22 cellular contexts compared by ENCODE assay signal in the genomic region with DNA sequence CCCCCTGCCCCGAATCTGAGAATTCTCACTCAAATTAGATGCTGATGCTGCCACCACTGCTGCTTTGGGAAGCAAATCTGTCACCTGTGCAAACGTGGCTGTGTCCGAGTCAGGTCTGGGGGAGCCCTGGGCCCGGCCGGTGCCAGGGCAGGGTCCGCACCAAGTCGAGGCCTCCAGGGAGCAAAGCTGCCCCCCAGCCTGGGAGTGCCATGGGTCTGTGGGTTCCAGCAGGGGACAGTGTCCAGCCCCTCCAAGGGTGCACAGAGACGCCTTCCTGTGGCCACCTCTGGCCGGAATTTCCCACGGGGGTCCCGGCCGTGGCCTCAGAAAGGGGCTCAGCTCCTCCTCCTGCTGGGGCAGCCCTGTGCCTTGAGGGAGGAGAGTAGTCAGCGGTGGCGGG. TPM values are rescaled to one million over a fixed set of nuclear protein-coding genes. Genes with fewer than 3 reads are reported as not detected.
DNase-seq lines count a peak whose midpoint lies in the region; ATAC-seq lines count a peak whose summit lies in the region.
"Had no signal": no experiment of that assay in that cellular context is flagged by ENCODE, and none has a peak within 500 bp of the region (broad histone marks: within the 10 kb centered on the region; RNA-seq: fewer than 3 reads in every experiment).

No MANE protein-coding gene starts in this region.

- peak overlapping the region; percentile 45 for H3K27ac Mint-ChIP-seq in activated naive CD8-positive, alpha-beta T cell treated with anti-CD3 and anti-CD28 coated beads for 36 hours
- no peak overlapping the region for H3K27ac Mint-ChIP-seq in activated naive CD8-positive, alpha-beta T cell treated with anti-CD3 and anti-CD28 coated beads, Interleukin-2, amount 50 U/mL, for 24 hours
- peak overlapping the region in 5 of 6 donors; percentile 51 to 98 (median 82) for H3K27ac Mint-ChIP-seq in naive B cell
- H3K27ac Mint-ChIP-seq: CD14-positive monocyte, HFFc6 had no signal

- DNase-seq in activated naive CD8-positive, alpha-beta T cell treated with anti-CD3 and anti-CD28 coated beads for 36 hours: no peak
- DNase-seq in activated naive CD8-positive, alpha-beta T cell treated with anti-CD3 and anti-CD28 coated beads, Interleukin-2, amount 50 U/mL, for 24 hours: no peak
- DNase-seq in naive B cell (no peak), UCSD-AML1 (lab: John Stamatoyannopoulos, UW; ENCODE audit: unreplicated experiment) (no peak), NCI-H446 (lab: John Stamatoyannopoulos, UW) (no peak)
- DNase-seq: COR-L47, DMS 273 treated with DMSO at 0.1 percent for 48 hours, DND-41, H7, HFFc6, Karpas-422, NCI-H1417 treated with DMSO at 0.1 percent for 48 hours, NCI-H187 treated with DMSO at 0.1 percent for 48 hours, NCI-H226, NCI-H526, PC-9 had no signal

- H3K4me3 Mint-ChIP-seq in activated naive CD8-positive, alpha-beta T cell treated with anti-CD3 and anti-CD28 coated beads for 36 hours: no peak overlapping the region
- no peak overlapping the region for H3K4me3 Mint-ChIP-seq in activated naive CD8-positive, alpha-beta T cell treated with anti-CD3 and anti-CD28 coated beads, Interleukin-2, amount 50 U/mL, for 24 hours
- H3K4me3 Mint-ChIP-seq in naive B cell: no peak overlapping the region
- H3K4me3 Mint-ChIP-seq: CD14-positive monocyte, HFFc6 had no signal

- H3K36me3 Mint-ChIP-seq in activated naive CD8-positive, alpha-beta T cell treated with anti-CD3 and anti-CD28 coated beads for 36 hours: no peaks in the 10 kb centered on the region
- H3K36me3 Mint-ChIP-seq in activated naive CD8-positive, alpha-beta T cell treated with anti-CD3 and anti-CD28 coated beads, Interleukin-2, amount 50 U/mL, for 24 hours (ENCODE audit: low read depth): no peaks in the 10 kb centered on the region
- H3K36me3 Mint-ChIP-seq in naive B cell: no peaks in the 10 kb centered on the region
- H3K36me3 Mint-ChIP-seq: CD14-positive monocyte had no signal

- H3K9me3 Mint-ChIP-seq in activated naive CD8-positive, alpha-beta T cell treated with anti-CD3 and anti-CD28 coated beads for 36 hours: no peaks in the 10 kb centered on the region
- no peaks in the 10 kb centered on the region for H3K9me3 Mint-ChIP-seq in activated naive CD8-positive, alpha-beta T cell treated with anti-CD3 and anti-CD28 coated beads, Interleukin-2, amount 50 U/mL, for 24 hours
- H3K9me3 Mint-ChIP-seq in naive B cell: no peaks in the 10 kb centered on the region
- H3K9me3 Mint-ChIP-seq: CD14-positive monocyte, HFFc6 had no signal

- no peak for ATAC-seq in activated naive CD8-positive, alpha-beta T cell treated with anti-CD3 and anti-CD28 coated beads, Interleukin-2, amount 50 U/mL, for 24 hours
- ATAC-seq in naive B cell (ENCODE audit: low read depth in 2 of 2) (no peak), GM19467 (IDR thresholded peaks at IDR 0.05; ENCODE audit: unreplicated experiment) (no peak)

- no peaks in the 10 kb centered on the region for H3K27me3 Mint-ChIP-seq in activated naive CD8-positive, alpha-beta T cell treated with anti-CD3 and anti-CD28 coated beads for 36 hours
- no peaks in the 10 kb centered on the region for H3K27me3 Mint-ChIP-seq in activated naive CD8-positive, alpha-beta T cell treated with anti-CD3 and anti-CD28 coated beads, Interleukin-2, amount 50 U/mL, for 24 hours
- H3K27me3 Mint-ChIP-seq in naive B cell: no peaks in the 10 kb centered on the region

- H3K9me3 ChIP-seq in KOPT-K1 (ENCODE audit: insufficient read depth, low read length, poor library complexity, severe bottlenecking): no peaks in the 10 kb centered on the region

- H3K27ac ChIP-seq in KOPT-K1 (ENCODE audit: low read depth, low read length, poor library complexity, severe bottlenecking): peak overlapping the region; percentile 99
- H3K27ac ChIP-seq: PC-9, RWPE1 had no signal

- peaks cover 24% of the 10 kb centered on the region for H3K4me1 Mint-ChIP-seq in activated naive CD8-positive, alpha-beta T cell treated with anti-CD3 and anti-CD28 coated beads for 36 hours
- peaks cover 29% of the 10 kb centered on the region for H3K4me1 Mint-ChIP-seq in activated naive CD8-positive, alpha-beta T cell treated with anti-CD3 and anti-CD28 coated beads, Interleukin-2, amount 50 U/mL, for 24 hours
- H3K4me1 Mint-ChIP-seq in naive B cell: peaks cover 19 to 47% (median 27%) of the 10 kb centered on the region in 3 donors

- H3K36me3 ChIP-seq in KOPT-K1 (ENCODE audit: insufficient read depth, low read length): no peaks in the 10 kb centered on the region

RNA-seq across cellular contexts. Expression of gene TTLL10, which starts 27.7 kb away (rescaled TPM):
- not detected for total RNA-seq in activated naive CD8-positive, alpha-beta T cell treated with anti-CD3 and anti-CD28 coated beads for 36 hours
- polyA plus RNA-seq in naive B cell (ENCODE audit: low read depth in 6 of 6): not detected
- total RNA-seq: G401, H7, HFFc6, MCF 10A had no signal

RNA-seq across cellular contexts. Expression of gene C1orf159, which starts 30.1 kb away (rescaled TPM):
- total RNA-seq in activated naive CD8-positive, alpha-beta T cell treated with anti-CD3 and anti-CD28 coated beads for 36 hours: 10 to 100 TPM; 18.9 to 19.0 TPM
- 1 to 10 TPM in 5 of 6 donors, not detected in 1; 2.0 to 6.3 (median 4.3) TPM for polyA plus RNA-seq in naive B cell (ENCODE audit: low read depth in 6 of 6)
